1 cellular context compared by ENCODE assay signal in genomic region chr7:114478384-114478783, GRCh38.
TF ChIP-seq lines count a peak whose summit lies in the region.

No MANE protein-coding gene starts in this region.

TF ChIP-seq in IMR-90, 13 proteins besides CTCF, POLR2A, EP300 and RAD21 (continued from another document):
- TF ChIP-seq BHLHE40 (IDR thresholded peaks at IDR 0.05; ENCODE audit: low read depth, low read length), result no peak
- TF ChIP-seq MAFK (IDR thresholded peaks at IDR 0.05; ENCODE audit: low read depth, low read length), result no peak
- TF ChIP-seq, protein P1, sequence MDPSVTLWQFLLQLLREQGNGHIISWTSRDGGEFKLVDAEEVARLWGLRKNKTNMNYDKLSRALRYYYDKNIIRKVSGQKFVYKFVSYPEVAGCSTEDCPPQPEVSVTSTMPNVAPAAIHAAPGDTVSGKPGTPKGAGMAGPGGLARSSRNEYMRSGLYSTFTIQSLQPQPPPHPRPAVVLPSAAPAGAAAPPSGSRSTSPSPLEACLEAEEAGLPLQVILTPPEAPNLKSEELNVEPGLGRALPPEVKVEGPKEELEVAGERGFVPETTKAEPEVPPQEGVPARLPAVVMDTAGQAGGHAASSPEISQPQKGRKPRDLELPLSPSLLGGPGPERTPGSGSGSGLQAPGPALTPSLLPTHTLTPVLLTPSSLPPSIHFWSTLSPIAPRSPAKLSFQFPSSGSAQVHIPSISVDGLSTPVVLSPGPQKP (IDR thresholded peaks at IDR 0.05; ENCODE audit: borderline replicate concordance, low read depth, low read length), result no peak
- TF ChIP-seq CEBPB (IDR thresholded peaks at IDR 0.05; ENCODE audit: low read depth, low read length), result no peak
